Comparison of ENCODE assay signal across 8 cellular contexts in the genomic region with DNA sequence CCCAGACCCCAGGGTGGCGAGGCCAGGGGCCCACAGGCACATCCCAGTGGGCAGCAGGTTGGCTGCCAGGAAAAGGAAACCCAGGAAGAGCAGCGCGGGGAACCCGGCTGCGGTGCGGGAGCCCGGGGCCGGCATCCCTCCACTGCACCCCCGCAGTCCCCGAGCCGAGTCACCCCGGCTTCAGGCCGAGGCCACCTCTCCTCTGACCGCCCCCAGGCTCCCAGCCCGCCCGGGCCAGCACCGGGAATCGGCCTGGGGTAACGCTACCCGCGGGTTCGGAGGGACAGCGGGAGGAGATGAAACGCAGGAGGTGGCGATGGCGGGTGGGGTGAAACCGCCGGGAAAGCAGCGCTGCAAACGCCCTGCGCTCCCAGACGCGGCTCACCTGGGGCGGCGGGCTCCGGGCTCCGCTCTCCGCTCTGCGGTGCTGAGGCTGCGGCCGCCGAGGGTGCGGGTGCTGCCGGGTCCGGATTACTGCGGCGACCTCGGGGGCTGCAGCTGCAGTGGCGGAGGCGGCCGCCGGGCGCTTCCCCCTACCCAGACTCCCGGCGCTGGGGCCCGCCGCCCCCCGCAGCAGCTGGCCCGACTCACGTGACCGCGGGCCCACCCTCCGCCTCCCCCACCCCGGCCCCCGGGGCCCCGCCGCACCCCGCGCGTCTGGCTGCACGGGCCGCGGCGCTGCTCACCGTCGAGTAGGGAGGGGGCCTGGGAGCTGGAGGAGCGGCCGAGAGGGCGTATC. TPM values are rescaled to one million over a fixed set of nuclear protein-coding genes. Genes with fewer than 3 reads are reported as not detected.
A peak's percentile ranks its signal among the peaks of the same experiment; 100 is the strongest.
DNase-seq lines count a peak whose midpoint lies in the region; ATAC-seq lines count a peak whose summit lies in the region.

A gene with protein sequence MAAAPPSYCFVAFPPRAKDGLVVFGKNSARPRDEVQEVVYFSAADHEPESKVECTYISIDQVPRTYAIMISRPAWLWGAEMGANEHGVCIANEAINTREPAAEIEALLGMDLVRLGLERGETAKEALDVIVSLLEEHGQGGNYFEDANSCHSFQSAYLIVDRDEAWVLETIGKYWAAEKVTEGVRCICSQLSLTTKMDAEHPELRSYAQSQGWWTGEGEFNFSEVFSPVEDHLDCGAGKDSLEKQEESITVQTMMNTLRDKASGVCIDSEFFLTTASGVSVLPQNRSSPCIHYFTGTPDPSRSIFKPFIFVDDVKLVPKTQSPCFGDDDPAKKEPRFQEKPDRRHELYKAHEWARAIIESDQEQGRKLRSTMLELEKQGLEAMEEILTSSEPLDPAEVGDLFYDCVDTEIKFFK (minus strand): TSS at position 545 of the 739 bp plus-strand sequence. CDS start 20,734 bp downstream, outside the sequence.

- DNase-seq in activated T-cell treated with anti-CD3 and anti-CD28 coated beads for 48 hours (ENCODE audit: low read depth) (peak; percentile 9), activated T-cell treated with anti-CD3 and anti-CD28 coated beads for 4 hours (no peak), NCI-H82 (lab: John Stamatoyannopoulos, UW) (peak; percentile 85), head of caudate nucleus (peak in 40 of 42 donors; percentile 46 to 85 (median 72)), nucleus accumbens (lab: John Stamatoyannopoulos, UW) (peak in 42 of 56 donors; percentile 16 to 84 (median 57)), GOT3 (lab: John Stamatoyannopoulos, UW) (no peak)
- peak in 1 of 2 donors; percentile 21 for DNase-seq in activated naive CD4-positive, alpha-beta T cell treated with anti-CD3 and anti-CD28 coated beads, Interleukin-2, amount 50 U/mL, for 72 hours (ENCODE audit: low spot score in 2 of 2)

- H3K9me3 Mint-ChIP-seq in activated naive CD4-positive, alpha-beta T cell treated with anti-CD3 and anti-CD28 coated beads, Interleukin-2, amount 50 U/mL, for 72 hours: no peaks in the 10 kb centered on the region

- intact Hi-C loops in head of caudate nucleus (cut with DNase I): loop anchor here (5.0 kb wide), 1 partner anchor 38 kb away; a partner anchor contains a TSS

- no peak within 1 kb of the TSS for H3K27ac Mint-ChIP-seq in activated naive CD4-positive, alpha-beta T cell treated with anti-CD3 and anti-CD28 coated beads, Interleukin-2, amount 50 U/mL, for 72 hours

- ATAC-seq in HG02884 (IDR thresholded peaks at IDR 0.05; ENCODE audit: unreplicated experiment): peak; percentile 27
- peak; percentile 66 to 69 for ATAC-seq in activated naive CD4-positive, alpha-beta T cell treated with anti-CD3 and anti-CD28 coated beads, Interleukin-2, amount 50 U/mL, for 72 hours

- H3K36me3 Mint-ChIP-seq in activated naive CD4-positive, alpha-beta T cell treated with anti-CD3 and anti-CD28 coated beads, Interleukin-2, amount 50 U/mL, for 72 hours: peaks cover 0 to 14% of the 10 kb centered on the region in 2 donors

RNA-seq across cellular contexts. Expression of the gene that starts here (rescaled TPM):
- 1 to 10 TPM; 1.3 to 2.1 TPM for total RNA-seq in activated naive CD4-positive, alpha-beta T cell treated with anti-CD3 and anti-CD28 coated beads, Interleukin-2, amount 50 U/mL, for 72 hours

Comparison
In these comparisons a context has a peak if more than half of its experiments do, and no peak if none do; other contexts are left out.
1. DNase-seq: peak in activated T-cell treated with anti-CD3 and anti-CD28 coated beads for 48 hours (single experiment), NCI-H82 (single experiment), head of caudate nucleus (40 of 42) and nucleus accumbens (42 of 56); none in activated T-cell treated with anti-CD3 and anti-CD28 coated beads for 4 hours (single experiment) and GOT3 (single experiment).